In genomic region chr14:103444837-103445524, GRCh38 we compare ENCODE assay signal across 11 cellular contexts. TPM values are rescaled to one million over a fixed set of nuclear protein-coding genes. Genes with fewer than 3 reads are reported as not detected.
DNase-seq lines count a peak whose midpoint lies in the region; ATAC-seq, FAIRE-seq and TF ChIP-seq lines count a peak whose summit lies in the region.
"Had no signal": no experiment of that assay in that cellular context is flagged by ENCODE, and none has a peak within 500 bp of the region (broad histone marks: within the 10 kb centered on the region; RNA-seq: fewer than 3 reads in every experiment).

No MANE protein-coding gene starts in this region.

- H3K27ac Mint-ChIP-seq in natural killer cell, result peak overlapping the region; percentile 9 to 57
- no peak overlapping the region for H3K27ac Mint-ChIP-seq in natural killer cell treated with Interleukin-12 subunit alpha and Interleukin-12 subunit beta and Interleukin-15 and Interleukin-18, amount 100 ng/mL, for 72 hours

- peaks cover 56 to 62% of the 10 kb centered on the region in 2 donors for H3K4me1 Mint-ChIP-seq in natural killer cell
- H3K4me1 Mint-ChIP-seq in natural killer cell treated with Interleukin-12 subunit alpha and Interleukin-12 subunit beta and Interleukin-15 and Interleukin-18, amount 100 ng/mL, for 72 hours (ENCODE audit: low read depth in 2 of 2), result peaks cover 31 to 36% of the 10 kb centered on the region in 2 donors

- no peaks in the 10 kb centered on the region for H3K9me3 Mint-ChIP-seq in natural killer cell
- H3K9me3 Mint-ChIP-seq in natural killer cell treated with Interleukin-12 subunit alpha and Interleukin-12 subunit beta and Interleukin-15 and Interleukin-18, amount 100 ng/mL, for 72 hours, result no peaks in the 10 kb centered on the region

- H3K27me3 Mint-ChIP-seq in natural killer cell (ENCODE audit: low read depth in 2 of 2), result no peaks in the 10 kb centered on the region
- H3K27me3 Mint-ChIP-seq in natural killer cell treated with Interleukin-12 subunit alpha and Interleukin-12 subunit beta and Interleukin-15 and Interleukin-18, amount 100 ng/mL, for 72 hours, result no peaks in the 10 kb centered on the region
- H3K27me3 Mint-ChIP-seq: progenitor cell of endocrine pancreas had no signal

- FAIRE-seq in urothelium cell line (lab: Jason Lieb, UNC), result no peak

- ATAC-seq in natural killer cell (peak; percentile 58 to 74 (median 74)), HG02938 (IDR thresholded peaks at IDR 0.05; ENCODE audit: unreplicated experiment) (no peak)
- ATAC-seq in natural killer cell treated with Interleukin-12 subunit alpha and Interleukin-12 subunit beta and Interleukin-15 and Interleukin-18, amount 100 ng/mL, for 72 hours, result no peak
- ATAC-seq: Panc1 had no signal

- intact Hi-C loops in natural killer cell (cut with micrococcal nuclease), result no loop called here

- TF ChIP-seq CTCF in natural killer cell (IDR thresholded peaks at IDR 0.05), result no peak

- DNase-seq in natural killer cell (no peak), cerebellum (ENCODE audit: low spot score) (peak; percentile 16), inferior parietal cortex (ENCODE audit: extremely low spot score) (peak; percentile 40), urothelium cell line (ENCODE audit: low spot score) (no peak), amniotic stem cell (lab: John Stamatoyannopoulos, UW) (no peak), RPMI8226 (no peak)
- no peak for DNase-seq in natural killer cell treated with Interleukin-12 subunit alpha and Interleukin-12 subunit beta and Interleukin-15 and Interleukin-18, amount 100 ng/mL, for 72 hours (ENCODE audit: low spot score)
- DNase-seq: activated CD8-positive, alpha-beta memory T cell treated with anti-CD3 and anti-CD28 coated beads, Interleukin-2, amount 50 U/mL, for 4 hours had no signal

- H3K4me3 Mint-ChIP-seq in natural killer cell, result no peak overlapping the region
- no peak overlapping the region for H3K4me3 Mint-ChIP-seq in natural killer cell treated with Interleukin-12 subunit alpha and Interleukin-12 subunit beta and Interleukin-15 and Interleukin-18, amount 100 ng/mL, for 72 hours

- H3K36me3 Mint-ChIP-seq in natural killer cell, result no peaks in the 10 kb centered on the region
- no peaks in the 10 kb centered on the region for H3K36me3 Mint-ChIP-seq in natural killer cell treated with Interleukin-12 subunit alpha and Interleukin-12 subunit beta and Interleukin-15 and Interleukin-18, amount 100 ng/mL, for 72 hours

RNA-seq across cellular contexts. Expression of gene MARK3, which starts 59.8 kb away (rescaled TPM):
- total RNA-seq in natural killer cell (100 to 1,000 TPM; 138 to 167 (median 152) TPM), cerebellum (153 TPM)
- total RNA-seq in natural killer cell treated with Interleukin-12 subunit alpha and Interleukin-12 subunit beta and Interleukin-15 and Interleukin-18, amount 100 ng/mL, for 72 hours, result 100 to 1,000 TPM; 101 to 165 TPM

Comparison
In these comparisons a context has a peak if more than half of its experiments do, and no peak if none do; other contexts are left out.
1. ATAC-seq: peak in natural killer cell (3 of 3); none in natural killer cell treated with Interleukin-12 subunit alpha and Interleukin-12 subunit beta and Interleukin-15 and Interleukin-18, amount 100 ng/mL, for 72 hours (0 of 2) and HG02938 (single experiment).
2. H3K27ac Mint-ChIP-seq: peak in natural killer cell (2 of 2); none in natural killer cell treated with Interleukin-12 subunit alpha and Interleukin-12 subunit beta and Interleukin-15 and Interleukin-18, amount 100 ng/mL, for 72 hours (0 of 2).
3. DNase-seq: peak in cerebellum (single experiment) and inferior parietal cortex (single experiment); none in natural killer cell (single experiment), natural killer cell treated with Interleukin-12 subunit alpha and Interleukin-12 subunit beta and Interleukin-15 and Interleukin-18, amount 100 ng/mL, for 72 hours (single experiment), urothelium cell line (single experiment), amniotic stem cell (single experiment) and RPMI8226 (single experiment).